11 cellular contexts compared by ENCODE assay signal in genomic region chr3:50671331-50671730, GRCh38. TPM values are rescaled to one million over a fixed set of nuclear protein-coding genes. Genes with fewer than 3 reads are reported as not detected.
DNase-seq lines count a peak whose midpoint lies in the region; ATAC-seq and TF ChIP-seq lines count a peak whose summit lies in the region.
"Had no signal": no experiment of that assay in that cellular context is flagged by ENCODE, and none has a peak within 500 bp of the region (broad histone marks: within the 10 kb centered on the region; RNA-seq: fewer than 3 reads in every experiment).

No MANE protein-coding gene starts in this region.

- H3K36me3 Mint-ChIP-seq in activated CD4-positive, alpha-beta T cell treated with anti-CD3 and anti-CD28 coated beads, Interleukin-2, amount 10 ng/mL, durations not matched to agents 24 days and 14 days (ENCODE audit: low read depth) = peaks cover 5% of the 10 kb centered on the region

- DNase-seq in DMS53 treated with DMSO at 0.1 percent for 48 hours (lab: John Stamatoyannopoulos, UW; ENCODE audit: unreplicated experiment) = peak; percentile 60
- peak; percentile 77 for DNase-seq in NCI-H1105 (lab: John Stamatoyannopoulos, UW)
- DNase-seq in astrocyte of the cerebellum (ENCODE audit: low read depth) = peak; percentile 64
- DNase-seq in medulla oblongata (ENCODE audit: extremely low spot score) = peak; percentile 32
- DNase-seq in GM13977 (ENCODE audit: low spot score) = no peak
- no peak for DNase-seq in activated CD4-positive, alpha-beta T cell treated with anti-CD3 and anti-CD28 coated beads, Interleukin-2, amount 10 ng/mL, durations not matched to agents 24 days and 14 days
- DNase-seq: caudate nucleus, Karpas-422 had no signal

- no peak for ATAC-seq in HG03175 (IDR thresholded peaks at IDR 0.05; ENCODE audit: unreplicated experiment)
- no peak for ATAC-seq in HG02938 (IDR thresholded peaks at IDR 0.05; ENCODE audit: unreplicated experiment)

- no peak overlapping the region for H3K4me3 Mint-ChIP-seq in activated CD4-positive, alpha-beta T cell treated with anti-CD3 and anti-CD28 coated beads, Interleukin-2, amount 10 ng/mL, durations not matched to agents 24 days and 14 days

- peaks cover 14% of the 10 kb centered on the region for H3K4me1 Mint-ChIP-seq in activated CD4-positive, alpha-beta T cell treated with anti-CD3 and anti-CD28 coated beads, Interleukin-2, amount 10 ng/mL, durations not matched to agents 24 days and 14 days

- no peak overlapping the region for H3K4me3 ChIP-seq in astrocyte of the cerebellum (ENCODE audit: low read depth, low read length)

- H3K27me3 Mint-ChIP-seq in activated CD4-positive, alpha-beta T cell treated with anti-CD3 and anti-CD28 coated beads, Interleukin-2, amount 10 ng/mL, durations not matched to agents 24 days and 14 days = peaks cover 52% of the 10 kb centered on the region

- intact Hi-C loops in activated CD4-positive, alpha-beta T cell treated with anti-CD3 and anti-CD28 coated beads, Interleukin-2, amount 10 ng/mL, durations not matched to agents 24 days and 14 days (cut with micrococcal nuclease) = no loop called here

- H3K9me3 Mint-ChIP-seq in activated CD4-positive, alpha-beta T cell treated with anti-CD3 and anti-CD28 coated beads, Interleukin-2, amount 10 ng/mL, durations not matched to agents 24 days and 14 days = no peaks in the 10 kb centered on the region

- in situ Hi-C loops in astrocyte of the cerebellum (cut with HindIII; ENCODE audit: low sequenced_read_pairs) (no loop called here), GM13977 (cut with MboI; ENCODE audit: low pct_unique_long_range_greater_than_20kb, low sequenced_read_pairs, unreplicated experiment) (no loop called here)

- TF ChIP-seq CTCF in astrocyte of the cerebellum (IDR thresholded peaks at IDR 0.05; ENCODE audit: low read depth, low read length, missing control alignments) (no peak), GM13977 (IDR thresholded peaks at IDR 0.05; ENCODE audit: extremely low read depth, insufficient read depth, missing control alignments) (no peak)

- no peak overlapping the region for H3K27ac Mint-ChIP-seq in activated CD4-positive, alpha-beta T cell treated with anti-CD3 and anti-CD28 coated beads, Interleukin-2, amount 10 ng/mL, durations not matched to agents 24 days and 14 days

RNA-seq across cellular contexts. Expression of gene DOCK3, which starts 3.4 kb away (rescaled TPM):
- total RNA-seq in activated CD4-positive, alpha-beta T cell treated with anti-CD3 and anti-CD28 coated beads, Interleukin-2, amount 10 ng/mL, durations not matched to agents 24 days and 14 days = 1.7 and 1.8 TPM in 2 replicates
- total RNA-seq: lung microvascular endothelial cell had no signal

RNA-seq across cellular contexts. Expression of gene MAPKAPK3, which starts 54.4 kb away (rescaled TPM):
- total RNA-seq in activated CD4-positive, alpha-beta T cell treated with anti-CD3 and anti-CD28 coated beads, Interleukin-2, amount 10 ng/mL, durations not matched to agents 24 days and 14 days = 199 and 207 TPM in 2 replicates

RNA-seq across cellular contexts. Expression of gene CISH, which starts 59.8 kb away (rescaled TPM):
- 359 and 361 TPM in 2 replicates for total RNA-seq in activated CD4-positive, alpha-beta T cell treated with anti-CD3 and anti-CD28 coated beads, Interleukin-2, amount 10 ng/mL, durations not matched to agents 24 days and 14 days

Comparison
In these comparisons a context has a peak if more than half of its experiments do, and no peak if none do; other contexts are left out.
1. DNase-seq: peak in DMS53 treated with DMSO at 0.1 percent for 48 hours (single experiment), NCI-H1105 (single experiment), astrocyte of the cerebellum (single experiment) and medulla oblongata (single experiment); none in GM13977 (single experiment) and activated CD4-positive, alpha-beta T cell treated with anti-CD3 and anti-CD28 coated beads, Interleukin-2, amount 10 ng/mL, durations not matched to agents 24 days and 14 days (single experiment).